22 cellular contexts compared by ENCODE assay signal in the genomic region with DNA sequence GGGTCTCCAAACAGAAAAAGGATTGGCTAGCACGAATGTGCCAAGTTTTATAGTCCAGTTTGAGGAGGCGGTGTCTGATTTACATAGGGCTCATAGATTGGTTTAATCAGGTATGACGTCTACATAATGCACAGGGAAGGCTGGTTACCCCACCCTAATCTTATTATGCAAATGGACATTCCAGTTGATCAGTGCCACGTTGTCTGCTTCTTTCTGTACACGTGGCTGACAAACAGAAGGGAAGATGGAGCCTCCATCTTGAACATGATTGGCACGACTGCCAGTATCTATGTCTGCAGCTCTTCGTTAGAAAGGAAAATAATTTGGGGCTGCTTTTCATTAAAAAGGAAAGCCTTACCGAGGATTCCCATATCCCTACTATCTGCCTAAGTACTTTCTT.
"Had no signal": no experiment of that assay in that cellular context is flagged by ENCODE, and none has a peak within 500 bp of the region (broad histone marks: within the 10 kb centered on the region; RNA-seq: fewer than 3 reads in every experiment).

No MANE protein-coding gene starts in this region.

- H3K36me3 ChIP-seq: adrenal gland, cardiac muscle cell, vagina had no signal

- H3K27ac ChIP-seq: adrenal gland, cardiac muscle cell, foreskin keratinocyte, lower lobe of right lung, parathyroid adenoma, tibial nerve, vagina had no signal

- H3K27ac Mint-ChIP-seq: activated naive CD4-positive, alpha-beta T cell treated with anti-CD3 and anti-CD28 coated beads, Interleukin-2, amount 50 U/mL, for 24 hours; effector memory CD8-positive, alpha-beta T cell; natural killer cell had no signal

- H3K27me3 ChIP-seq: adrenal gland, cardiac muscle cell, foreskin keratinocyte, tibial nerve, vagina had no signal

- H3K79me2 ChIP-seq: parathyroid adenoma had no signal

- H3K9ac ChIP-seq: parathyroid adenoma had no signal

- H2AFZ ChIP-seq: parathyroid adenoma had no signal

- H3K27me3 Mint-ChIP-seq: activated naive CD4-positive, alpha-beta T cell treated with anti-CD3 and anti-CD28 coated beads, Interleukin-2, amount 50 U/mL, for 24 hours; effector memory CD8-positive, alpha-beta T cell had no signal

- H3K9me3 Mint-ChIP-seq: activated naive CD4-positive, alpha-beta T cell treated with anti-CD3 and anti-CD28 coated beads, Interleukin-2, amount 50 U/mL, for 24 hours; effector memory CD8-positive, alpha-beta T cell; natural killer cell had no signal

- H3K4me1 Mint-ChIP-seq: activated naive CD4-positive, alpha-beta T cell treated with anti-CD3 and anti-CD28 coated beads, Interleukin-2, amount 50 U/mL, for 24 hours had no signal

- H3K9me3 ChIP-seq: adrenal gland, lower lobe of right lung, tibial nerve, vagina had no signal

- H3K36me3 Mint-ChIP-seq: natural killer cell had no signal

- H3K4me3 ChIP-seq: adrenal gland, cardiac muscle cell, lower lobe of right lung, tibial nerve, vagina had no signal

- DNase-seq: activated CD4-positive, alpha-beta T cell treated with anti-CD3 and anti-CD28 coated beads, Interleukin-2, amount 50 U/mL, for 1 hour; activated CD4-positive, CD25-positive, alpha-beta regulatory T cell treated with anti-CD3 and anti-CD28 coated beads, Interleukin-2, amount 50 U/mL, for 72 hours; activated CD8-positive, alpha-beta memory T cell treated with anti-CD3 and anti-CD28 coated beads for 24 hours; activated CD8-positive, alpha-beta memory T cell treated with anti-CD3 and anti-CD28 coated beads, Interleukin-2, amount 50 U/mL, for 48 hours; activated effector memory CD4-positive, alpha-beta T cell treated with Interleukin-2 at 50 U/mL for 16 hours; activated T-cell treated with anti-CD3 and anti-CD28 coated beads, Interleukin-2, amount 50 U/mL, for 48 hours; adrenal gland; dermis blood vessel endothelial cell; effector memory CD8-positive, alpha-beta T cell; foreskin keratinocyte; hypothalamus; islet precursor cell; left colon; lower lobe of right lung; natural killer cell; stimulated activated CD8-positive, alpha-beta memory T cell treated with anti-CD3 and anti-CD28 coated beads, Interleukin-4, amount 100 ng/mL, for 48 hours; stimulated activated naive CD4-positive, alpha-beta T cell had no signal

- H3K4me3 Mint-ChIP-seq: activated naive CD4-positive, alpha-beta T cell treated with anti-CD3 and anti-CD28 coated beads, Interleukin-2, amount 50 U/mL, for 24 hours; effector memory CD8-positive, alpha-beta T cell; natural killer cell had no signal

- H3K4me1 ChIP-seq: adrenal gland, foreskin keratinocyte, lower lobe of right lung, parathyroid adenoma, vagina had no signal
